In the genomic region with DNA sequence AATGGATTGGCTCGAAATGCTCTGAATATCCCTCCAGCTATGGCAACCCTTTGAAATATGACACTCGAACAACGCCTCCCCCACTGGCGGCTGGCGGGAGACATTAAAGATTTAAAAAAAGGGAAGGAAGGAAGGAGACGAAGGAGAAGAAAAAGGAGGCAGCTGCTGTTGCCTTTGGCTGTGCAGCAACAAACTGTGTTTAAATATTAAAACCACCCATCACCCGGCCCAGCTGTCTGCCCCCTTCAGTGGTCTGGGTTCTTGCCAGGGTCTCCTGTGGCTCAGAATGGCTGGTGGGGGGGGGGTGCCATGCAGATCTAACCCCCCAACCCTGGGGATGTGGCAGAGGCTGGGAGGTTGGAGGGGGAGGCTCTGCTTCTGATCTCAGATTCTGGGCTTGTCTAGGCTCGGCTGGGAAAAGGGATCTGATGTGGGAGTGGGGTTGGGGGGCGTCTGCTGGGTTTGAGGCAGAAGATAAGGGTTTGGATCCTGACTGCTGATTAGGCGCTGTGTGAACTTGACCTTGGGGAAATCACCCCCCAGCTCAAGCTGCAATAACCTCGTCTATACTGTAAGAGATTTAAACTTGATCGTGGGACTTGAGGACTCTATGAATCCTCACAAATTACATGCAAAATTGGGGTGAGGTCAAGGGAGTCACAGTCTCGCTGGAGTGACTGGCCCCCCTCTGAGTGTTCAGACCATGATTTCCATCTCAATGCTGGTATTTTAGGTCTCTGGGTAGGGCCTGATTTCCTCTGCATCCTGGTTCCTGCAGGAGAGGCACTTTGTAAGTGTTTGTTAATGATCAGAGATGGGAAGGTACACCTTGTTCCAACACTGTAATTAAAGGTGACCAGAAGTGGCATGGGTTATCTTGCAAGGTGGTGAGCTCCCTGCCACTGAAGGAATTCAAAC, we compare ENCODE assay signal across 10 cellular contexts. TPM values are rescaled to one million over a fixed set of nuclear protein-coding genes. Genes with fewer than 3 reads are reported as not detected.
A peak's percentile ranks its signal among the peaks of the same experiment; 100 is the strongest.
DNase-seq lines count a peak whose midpoint lies in the region; ATAC-seq, FAIRE-seq and TF ChIP-seq lines count a peak whose summit lies in the region.
"Had no signal": no experiment of that assay in that cellular context is flagged by ENCODE, and none has a peak within 500 bp of the region (broad histone marks: within the 10 kb centered on the region; RNA-seq: fewer than 3 reads in every experiment).

No MANE protein-coding gene starts in this region.

- peaks cover 4% of the 10 kb centered on the region for H3K4me1 Mint-ChIP-seq in activated naive CD4-positive, alpha-beta T cell treated with anti-CD3 and anti-CD28 coated beads, Interleukin-2, amount 50 U/mL, for 24 hours
- H3K4me1 Mint-ChIP-seq in endothelial cell (ENCODE audit: unreplicated experiment): peaks cover 17% of the 10 kb centered on the region
- H3K4me1 Mint-ChIP-seq in Calu3 (ENCODE audit: low read depth, unreplicated experiment): peaks cover 7% of the 10 kb centered on the region

- no peak for FAIRE-seq in urothelium cell line (lab: Jason Lieb, UNC)

- CTCF ChIA-PET in Calu3 (lab: Charles Lee): no interaction called here

- H3K4me3 Mint-ChIP-seq in activated naive CD4-positive, alpha-beta T cell treated with anti-CD3 and anti-CD28 coated beads, Interleukin-2, amount 50 U/mL, for 24 hours: no peak overlapping the region
- H3K4me3 Mint-ChIP-seq in endothelial cell (ENCODE audit: unreplicated experiment) (peak overlapping the region; percentile 67), Calu3 (ENCODE audit: low read depth, unreplicated experiment) (no peak overlapping the region)

- H3K27me3 Mint-ChIP-seq in activated naive CD4-positive, alpha-beta T cell treated with anti-CD3 and anti-CD28 coated beads, Interleukin-2, amount 50 U/mL, for 24 hours: peaks cover 36% of the 10 kb centered on the region
- H3K27me3 Mint-ChIP-seq in endothelial cell (ENCODE audit: unreplicated experiment) (peaks cover 7% of the 10 kb centered on the region), Calu3 (ENCODE audit: unreplicated experiment) (peaks cover 100% of the 10 kb centered on the region)

- TF ChIP-seq CTCF in endothelial cell (IDR thresholded peaks at IDR 0.05; ENCODE audit: unreplicated experiment): no peak
- no peak for TF ChIP-seq CTCF in Calu3 (IDR thresholded peaks at IDR 0.05; ENCODE audit: unreplicated experiment)

- DNase-seq in activated naive CD4-positive, alpha-beta T cell treated with Interleukin-2 at 50 U/mL for 16 hours: no peak
- DNase-seq in NCI-H2227 treated with DMSO at 0.1 percent for 48 hours (lab: John Stamatoyannopoulos, UW) (peak; percentile 68), endothelial cell (ENCODE audit: low spot score) (no peak), urothelium cell line (ENCODE audit: low spot score) (peak; percentile 49), HCEC 1CT (no peak), Calu3 (no peak)
- DNase-seq: left lung had no signal

- intact Hi-C loops in Calu3 (cut with micrococcal nuclease; ENCODE audit: unreplicated experiment): loop anchor here (5.0 kb wide), 1 partner anchor 424 kb away; no protein-coding TSS in a partner anchor

- H3K9me3 Mint-ChIP-seq in activated naive CD4-positive, alpha-beta T cell treated with anti-CD3 and anti-CD28 coated beads, Interleukin-2, amount 50 U/mL, for 24 hours: no peaks in the 10 kb centered on the region
- no peaks in the 10 kb centered on the region for H3K9me3 Mint-ChIP-seq in endothelial cell (ENCODE audit: unreplicated experiment)
- H3K9me3 Mint-ChIP-seq in Calu3 (ENCODE audit: low read depth, unreplicated experiment): no peaks in the 10 kb centered on the region

- H3K36me3 Mint-ChIP-seq in activated naive CD4-positive, alpha-beta T cell treated with anti-CD3 and anti-CD28 coated beads, Interleukin-2, amount 50 U/mL, for 24 hours: no peaks in the 10 kb centered on the region
- H3K36me3 Mint-ChIP-seq in endothelial cell (ENCODE audit: low read depth, unreplicated experiment) (no peaks in the 10 kb centered on the region), Calu3 (ENCODE audit: insufficient read depth, unreplicated experiment) (no peaks in the 10 kb centered on the region)
- H3K36me3 Mint-ChIP-seq: CD14-positive monocyte had no signal

- ATAC-seq in GM21576 (IDR thresholded peaks at IDR 0.05; ENCODE audit: unreplicated experiment): no peak
- ATAC-seq: left lung had no signal

- H3K27ac Mint-ChIP-seq in activated naive CD4-positive, alpha-beta T cell treated with anti-CD3 and anti-CD28 coated beads, Interleukin-2, amount 50 U/mL, for 24 hours: peak overlapping the region; percentile 51
- H3K27ac Mint-ChIP-seq in endothelial cell (ENCODE audit: unreplicated experiment): no peak overlapping the region
- H3K27ac Mint-ChIP-seq in Calu3 (ENCODE audit: unreplicated experiment): no peak overlapping the region
- H3K27ac Mint-ChIP-seq: CD14-positive monocyte had no signal

- BruUV-seq in Calu3 (replicated peaks; lab: Mats Ljungman, UMichigan): no TSS peak

RNA-seq across cellular contexts. Expression of gene BLCAP, which starts 40.3 kb away (rescaled TPM):
- total RNA-seq in endothelial cell (ENCODE audit: unreplicated experiment) (178 TPM), Calu3 (2022) (90.4 and 114 TPM in 2 replicates)

RNA-seq across cellular contexts. Expression of gene NNAT, which starts 46.9 kb away (rescaled TPM):
- 0.54 TPM for total RNA-seq in endothelial cell (ENCODE audit: unreplicated experiment)
- not detected in 2 replicates for total RNA-seq in Calu3 (2022)

Comparison
In these comparisons a context has a peak if more than half of its experiments do, and no peak if none do; other contexts are left out.
1. DNase-seq: peak in NCI-H2227 treated with DMSO at 0.1 percent for 48 hours (single experiment) and urothelium cell line (single experiment); none in activated naive CD4-positive, alpha-beta T cell treated with Interleukin-2 at 50 U/mL for 16 hours (single experiment), endothelial cell (single experiment), HCEC 1CT (single experiment) and Calu3 (single experiment).